In genomic region chr4:1278336-1278670, GRCh38 we compare ENCODE assay signal across 1 cellular context.
TF ChIP-seq lines count a peak whose summit lies in the region.

No MANE protein-coding gene starts in this region.

TF ChIP-seq in HepG2, 621 proteins besides CTCF, POLR2A, EP300 and RAD21:
- TF ChIP-seq, protein P1, sequence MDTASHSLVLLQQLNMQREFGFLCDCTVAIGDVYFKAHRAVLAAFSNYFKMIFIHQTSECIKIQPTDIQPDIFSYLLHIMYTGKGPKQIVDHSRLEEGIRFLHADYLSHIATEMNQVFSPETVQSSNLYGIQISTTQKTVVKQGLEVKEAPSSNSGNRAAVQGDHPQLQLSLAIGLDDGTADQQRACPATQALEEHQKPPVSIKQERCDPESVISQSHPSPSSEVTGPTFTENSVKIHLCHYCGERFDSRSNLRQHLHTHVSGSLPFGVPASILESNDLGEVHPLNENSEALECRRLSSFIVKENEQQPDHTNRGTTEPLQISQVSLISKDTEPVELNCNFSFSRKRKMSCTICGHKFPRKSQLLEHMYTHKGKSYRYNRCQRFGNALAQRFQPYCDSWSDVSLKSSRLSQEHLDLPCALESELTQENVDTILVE (CRISPR knock-in tag; IDR thresholded peaks at IDR 0.05) = no peak
- TF ChIP-seq ISL2 (CRISPR knock-in tag; IDR thresholded peaks at IDR 0.05) = no peak
- no peak for TF ChIP-seq ZNF343 (CRISPR knock-in tag; IDR thresholded peaks at IDR 0.05)
